Comparison of ENCODE assay signal across 19 cellular contexts in the genomic region with DNA sequence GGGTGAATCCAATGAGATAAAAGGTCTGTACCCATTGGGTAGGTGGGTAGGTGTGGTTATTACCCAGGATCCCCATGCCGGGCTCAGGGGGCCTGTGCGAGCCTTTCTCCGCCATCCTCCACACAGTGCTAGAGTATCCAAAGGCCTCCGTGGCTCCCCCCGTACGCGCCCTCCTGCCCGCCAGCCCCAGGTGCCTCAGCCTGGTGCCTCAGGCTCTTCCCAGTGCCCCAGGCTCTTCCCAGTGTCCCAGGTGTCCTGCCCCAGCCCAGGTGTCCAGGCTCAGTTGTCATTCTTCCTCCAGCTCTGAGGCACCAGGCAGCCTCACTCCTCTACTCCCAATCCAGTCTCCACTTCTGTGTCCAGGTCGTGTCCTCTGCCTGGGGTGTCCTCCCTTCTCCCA. TPM values are rescaled to one million over a fixed set of nuclear protein-coding genes. Genes with fewer than 3 reads are reported as not detected.
DNase-seq lines count a peak whose midpoint lies in the region; ATAC-seq and TF ChIP-seq lines count a peak whose summit lies in the region.
"Had no signal": no experiment of that assay in that cellular context is flagged by ENCODE, and none has a peak within 500 bp of the region (broad histone marks: within the 10 kb centered on the region; RNA-seq: fewer than 3 reads in every experiment).

No MANE protein-coding gene starts in this region.

- no peaks in the 10 kb centered on the region for H3K36me3 Mint-ChIP-seq in activated CD8-positive, alpha-beta memory T cell treated with anti-CD3 and anti-CD28 coated beads, Interleukin-2, amount 10 ng/mL, durations not matched to agents 7 days and 5 days
- H3K36me3 Mint-ChIP-seq in CD4-positive, alpha-beta T cell (ENCODE audit: low read depth), result no peaks in the 10 kb centered on the region
- H3K36me3 Mint-ChIP-seq in glutamatergic neuron (ENCODE audit: unreplicated experiment) (no peaks in the 10 kb centered on the region), type B pancreatic cell (peaks cover 11% of the 10 kb centered on the region)
- H3K36me3 Mint-ChIP-seq: CD4-positive, alpha-beta memory T cell had no signal

- no peak for TF ChIP-seq POLR2A in spleen (IDR thresholded peaks at IDR 0.05)

- intact Hi-C loops in CD4-positive, alpha-beta T cell (cut with DNase I, micrococcal nuclease), result loop anchor here (5.0 to 10.0 kb wide), 2 partner anchors 36 to 527 kb away; a partner anchor contains a TSS
- intact Hi-C loops in spleen (cut with DNase I; ENCODE audit: low total_unique reads), result no loop called here

- no peak for ATAC-seq in activated CD8-positive, alpha-beta memory T cell treated with anti-CD3 and anti-CD28 coated beads, Interleukin-2, amount 10 ng/mL, durations not matched to agents 7 days and 5 days
- ATAC-seq in CD4-positive, alpha-beta T cell (ENCODE audit: poor library complexity), result no peak
- ATAC-seq: A549, HCT116 had no signal

- H3K4me3 Mint-ChIP-seq in activated CD8-positive, alpha-beta memory T cell treated with anti-CD3 and anti-CD28 coated beads, Interleukin-2, amount 10 ng/mL, durations not matched to agents 7 days and 5 days, result no peak overlapping the region
- H3K4me3 Mint-ChIP-seq in CD4-positive, alpha-beta T cell, result peak overlapping the region; percentile 58
- H3K4me3 Mint-ChIP-seq in glutamatergic neuron (ENCODE audit: unreplicated experiment) (peak overlapping the region; percentile 30), type B pancreatic cell (no peak overlapping the region)
- H3K4me3 Mint-ChIP-seq: CD4-positive, alpha-beta memory T cell; HFFc6 had no signal

- H3K4me1 Mint-ChIP-seq in activated CD8-positive, alpha-beta memory T cell treated with anti-CD3 and anti-CD28 coated beads, Interleukin-2, amount 10 ng/mL, durations not matched to agents 7 days and 5 days, result peaks cover 31% of the 10 kb centered on the region
- peaks cover 32% of the 10 kb centered on the region for H3K4me1 Mint-ChIP-seq in CD4-positive, alpha-beta T cell (ENCODE audit: low read depth)
- peaks cover 12% of the 10 kb centered on the region for H3K4me1 Mint-ChIP-seq in glutamatergic neuron (ENCODE audit: low read depth, unreplicated experiment)
- H3K4me1 Mint-ChIP-seq in type B pancreatic cell (ENCODE audit: unreplicated experiment), result peaks cover 19% of the 10 kb centered on the region

- H3K27ac ChIP-seq in CD4-positive, alpha-beta T cell (ENCODE audit: low read depth, low read length), result no peak overlapping the region
- H3K27ac ChIP-seq in spleen, result no peak overlapping the region
- H3K27ac ChIP-seq: 22Rv1, A549, GM23248 had no signal

- no peak overlapping the region for H3K4me3 ChIP-seq in spleen
- H3K4me3 ChIP-seq: A549, GM23248 had no signal

- peaks cover 8 to 24% (median 21%) of the 10 kb centered on the region in 6 donors for H3K4me1 ChIP-seq in spleen

- H3K27me3 Mint-ChIP-seq in activated CD8-positive, alpha-beta memory T cell treated with anti-CD3 and anti-CD28 coated beads, Interleukin-2, amount 10 ng/mL, durations not matched to agents 7 days and 5 days, result no peaks in the 10 kb centered on the region
- H3K27me3 Mint-ChIP-seq in CD4-positive, alpha-beta T cell, result no peaks in the 10 kb centered on the region
- H3K27me3 Mint-ChIP-seq in glutamatergic neuron (ENCODE audit: unreplicated experiment) (no peaks in the 10 kb centered on the region), type B pancreatic cell (no peaks in the 10 kb centered on the region)

- no peak for DNase-seq in activated CD8-positive, alpha-beta memory T cell treated with anti-CD3 and anti-CD28 coated beads, Interleukin-2, amount 10 ng/mL, durations not matched to agents 7 days and 5 days
- DNase-seq in activated CD8-positive, alpha-beta memory T cell treated with anti-CD3 and anti-CD28 coated beads, Interleukin-2, amount 50 U/mL, for 48 hours, result no peak
- DNase-seq in CD4-positive, alpha-beta T cell, result no peak
- DNase-seq in glutamatergic neuron (no peak), spleen (peak; percentile 73), NOMO-1 treated with dmso at 0.1 percent for 144 hours (lab: John Stamatoyannopoulos, UW; ENCODE audit: unreplicated experiment) (no peak), type B pancreatic cell (ENCODE audit: extremely low spot score, unreplicated experiment) (no peak)
- DNase-seq: AML-193; CD4-positive, alpha-beta memory T cell; DMS153; DMS79; GDM1; GM23248; H7; HFFc6 had no signal

- no peaks in the 10 kb centered on the region for H3K9me3 ChIP-seq in CD4-positive, alpha-beta T cell (ENCODE audit: control insufficient read depth, low read length)
- no peaks in the 10 kb centered on the region for H3K9me3 ChIP-seq in spleen
- H3K9me3 ChIP-seq: A549 had no signal

- WGBS in spleen, 5 donors, result 83 to 99% (median 95%) methylated on average over 9 of the region's 9 CpGs

- H3K36me3 ChIP-seq in spleen, result no peaks in the 10 kb centered on the region

- H3K9me3 Mint-ChIP-seq in activated CD8-positive, alpha-beta memory T cell treated with anti-CD3 and anti-CD28 coated beads, Interleukin-2, amount 10 ng/mL, durations not matched to agents 7 days and 5 days (ENCODE audit: low read depth), result no peaks in the 10 kb centered on the region
- no peaks in the 10 kb centered on the region for H3K9me3 Mint-ChIP-seq in CD4-positive, alpha-beta T cell
- H3K9me3 Mint-ChIP-seq in glutamatergic neuron (ENCODE audit: unreplicated experiment) (peaks cover 6% of the 10 kb centered on the region), type B pancreatic cell (no peaks in the 10 kb centered on the region)
- H3K9me3 Mint-ChIP-seq: CD4-positive, alpha-beta memory T cell; HFFc6 had no signal

- POLR2A ChIA-PET in CD4-positive, alpha-beta T cell (lab: Charles Lee), result interaction anchor here (7.1 kb wide), 1 partner anchor 13 kb away, joined by 98 read pairs; no protein-coding TSS in a partner anchor

- TF ChIP-seq CTCF in CD4-positive, alpha-beta T cell (IDR thresholded peaks at IDR 0.05), result no peak
- TF ChIP-seq CTCF in glutamatergic neuron (IDR thresholded peaks at IDR 0.05; ENCODE audit: partially characterized antibody, unreplicated experiment) (no peak), spleen (IDR thresholded peaks at IDR 0.05 in 8 of 11, conservative IDR thresholded peaks at IDR 0.05 in 3 of 11) (no peak), type B pancreatic cell (conservative IDR thresholded peaks at IDR 0.05) (no peak)

- H3K27me3 ChIP-seq in CD4-positive, alpha-beta T cell (ENCODE audit: control insufficient read depth, insufficient read depth, low read length), result no peaks in the 10 kb centered on the region
- H3K27me3 ChIP-seq in spleen (replicated peaks in 1 of 7), result no peaks in the 10 kb centered on the region

- peak overlapping the region; percentile 9 for H3K27ac Mint-ChIP-seq in activated CD8-positive, alpha-beta memory T cell treated with anti-CD3 and anti-CD28 coated beads, Interleukin-2, amount 10 ng/mL, durations not matched to agents 7 days and 5 days
- no peak overlapping the region for H3K27ac Mint-ChIP-seq in CD4-positive, alpha-beta T cell
- H3K27ac Mint-ChIP-seq in glutamatergic neuron (ENCODE audit: unreplicated experiment) (no peak overlapping the region), type B pancreatic cell (no peak overlapping the region)
- H3K27ac Mint-ChIP-seq: HFFc6 had no signal

- CTCF ChIA-PET in activated CD8-positive, alpha-beta memory T cell treated with anti-CD3 and anti-CD28 coated beads, Interleukin-2, amount 10 ng/mL, durations not matched to agents 7 days and 5 days (lab: Charles Lee), result interaction anchor here (2.3 to 6.8 kb wide), 2 partner anchors 11 to 18 kb away, joined by 7 to 56 read pairs; no protein-coding TSS in a partner anchor
- CTCF ChIA-PET in CD4-positive, alpha-beta T cell (lab: Charles Lee), result interaction anchor here (4.5 kb wide), 1 partner anchor 18 kb away, joined by 22 read pairs; no protein-coding TSS in a partner anchor

RNA-seq across cellular contexts. Expression of a gene that starts 27.6 kb away (rescaled TPM):
- 100 to 1,000 TPM in 1 of 2 experiments, 10 to 100 TPM in 1; 85.3 to 116 TPM for total RNA-seq in activated CD8-positive, alpha-beta memory T cell treated with anti-CD3 and anti-CD28 coated beads, Interleukin-2, amount 10 ng/mL, durations not matched to agents 7 days and 5 days
- total RNA-seq in CD4-positive, alpha-beta T cell, result 10 to 100 TPM; 68.9 to 70.4 TPM
- total RNA-seq in glutamatergic neuron (ENCODE audit: unreplicated experiment), result 60.6 TPM
- 10 to 100 TPM; 53.7 to 64.1 (median 58.3) TPM for total RNA-seq in spleen
- 10 to 100 TPM; 28.4 to 34.1 (median 31.0) TPM for polyA plus RNA-seq in spleen
- total RNA-seq in type B pancreatic cell (ENCODE audit: low replicate concordance), result 79.8 and 98.0 TPM in 2 replicates

RNA-seq across cellular contexts. Expression of a gene that starts 51.9 kb away (rescaled TPM):
- total RNA-seq in activated CD8-positive, alpha-beta memory T cell treated with anti-CD3 and anti-CD28 coated beads, Interleukin-2, amount 10 ng/mL, durations not matched to agents 7 days and 5 days, result not detected
- total RNA-seq in CD4-positive, alpha-beta T cell, result under 1 TPM in 1 of 2 experiments, not detected in 1; 0.11 TPM
- 0.34 TPM for total RNA-seq in glutamatergic neuron (ENCODE audit: unreplicated experiment)
- total RNA-seq in spleen, result 1 to 10 TPM in 5 of 7 donors, under 1 TPM in 2; 0.33 to 3.2 (median 1.3) TPM
- polyA plus RNA-seq in spleen, result 1 to 10 TPM; 1.1 to 2.8 (median 1.5) TPM
- total RNA-seq in type B pancreatic cell (ENCODE audit: low replicate concordance), result 5.2 and 7.6 TPM in 2 replicates
- total RNA-seq: H7, HFFc6 had no signal
- polyA plus RNA-seq: BJ, GM23248 had no signal

Comparison
In these comparisons a context has a peak if more than half of its experiments do, and no peak if none do; other contexts are left out.
1. H3K4me3 Mint-ChIP-seq: peak in CD4-positive, alpha-beta T cell (single experiment) and glutamatergic neuron (single experiment); none in activated CD8-positive, alpha-beta memory T cell treated with anti-CD3 and anti-CD28 coated beads, Interleukin-2, amount 10 ng/mL, durations not matched to agents 7 days and 5 days (single experiment) and type B pancreatic cell (single experiment).